Comparison of ENCODE assay signal across 1 cellular context in genomic region chr5:138752951-138753793, GRCh38.
A peak's percentile ranks its signal among the peaks of the same experiment; 100 is the strongest.
TF ChIP-seq lines count a peak whose summit lies in the region.

A gene with protein sequence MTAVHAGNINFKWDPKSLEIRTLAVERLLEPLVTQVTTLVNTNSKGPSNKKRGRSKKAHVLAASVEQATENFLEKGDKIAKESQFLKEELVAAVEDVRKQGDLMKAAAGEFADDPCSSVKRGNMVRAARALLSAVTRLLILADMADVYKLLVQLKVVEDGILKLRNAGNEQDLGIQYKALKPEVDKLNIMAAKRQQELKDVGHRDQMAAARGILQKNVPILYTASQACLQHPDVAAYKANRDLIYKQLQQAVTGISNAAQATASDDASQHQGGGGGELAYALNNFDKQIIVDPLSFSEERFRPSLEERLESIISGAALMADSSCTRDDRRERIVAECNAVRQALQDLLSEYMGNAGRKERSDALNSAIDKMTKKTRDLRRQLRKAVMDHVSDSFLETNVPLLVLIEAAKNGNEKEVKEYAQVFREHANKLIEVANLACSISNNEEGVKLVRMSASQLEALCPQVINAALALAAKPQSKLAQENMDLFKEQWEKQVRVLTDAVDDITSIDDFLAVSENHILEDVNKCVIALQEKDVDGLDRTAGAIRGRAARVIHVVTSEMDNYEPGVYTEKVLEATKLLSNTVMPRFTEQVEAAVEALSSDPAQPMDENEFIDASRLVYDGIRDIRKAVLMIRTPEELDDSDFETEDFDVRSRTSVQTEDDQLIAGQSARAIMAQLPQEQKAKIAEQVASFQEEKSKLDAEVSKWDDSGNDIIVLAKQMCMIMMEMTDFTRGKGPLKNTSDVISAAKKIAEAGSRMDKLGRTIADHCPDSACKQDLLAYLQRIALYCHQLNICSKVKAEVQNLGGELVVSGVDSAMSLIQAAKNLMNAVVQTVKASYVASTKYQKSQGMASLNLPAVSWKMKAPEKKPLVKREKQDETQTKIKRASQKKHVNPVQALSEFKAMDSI (plus strand): TSS chr5:138753425. CDS start chr5:138781925, 28,500 bp downstream.

TF ChIP-seq in GM12878, 131 proteins besides CTCF, POLR2A, EP300 and RAD21 (continued from another document):
- TF ChIP-seq, protein P1, sequence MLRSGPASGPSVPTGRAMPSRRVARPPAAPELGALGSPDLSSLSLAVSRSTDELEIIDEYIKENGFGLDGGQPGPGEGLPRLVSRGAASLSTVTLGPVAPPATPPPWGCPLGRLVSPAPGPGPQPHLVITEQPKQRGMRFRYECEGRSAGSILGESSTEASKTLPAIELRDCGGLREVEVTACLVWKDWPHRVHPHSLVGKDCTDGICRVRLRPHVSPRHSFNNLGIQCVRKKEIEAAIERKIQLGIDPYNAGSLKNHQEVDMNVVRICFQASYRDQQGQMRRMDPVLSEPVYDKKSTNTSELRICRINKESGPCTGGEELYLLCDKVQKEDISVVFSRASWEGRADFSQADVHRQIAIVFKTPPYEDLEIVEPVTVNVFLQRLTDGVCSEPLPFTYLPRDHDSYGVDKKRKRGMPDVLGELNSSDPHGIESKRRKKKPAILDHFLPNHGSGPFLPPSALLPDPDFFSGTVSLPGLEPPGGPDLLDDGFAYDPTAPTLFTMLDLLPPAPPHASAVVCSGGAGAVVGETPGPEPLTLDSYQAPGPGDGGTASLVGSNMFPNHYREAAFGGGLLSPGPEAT (IDR thresholded peaks at IDR 0.05; ENCODE audit: low read depth), result 0 out of 2 replicates have a peak, but pooled peaks have one; percentile 15
- TF ChIP-seq EED (IDR thresholded peaks at IDR 0.05; ENCODE audit: low read depth) (peak; percentile 22; the same call in 1 of the 2 replicates), LARP7 (IDR thresholded peaks at IDR 0.05) (peak; percentile 73; the same call in 1 of the 2 replicates), NBN (IDR thresholded peaks at IDR 0.05) (peak; percentile 55; the same call in 1 of the 2 replicates), BHLHE40 (IDR thresholded peaks at IDR 0.05; ENCODE audit: borderline replicate concordance in 1 of 2, low read depth in 2 of 2, low read length in 1 of 2) (0 out of 4 replicates have a peak, but pooled peaks of 1 of the 2 experiments have one; percentile 3), BCL11A (IDR thresholded peaks at IDR 0.05; ENCODE audit: low read depth, low read length) (0 out of 2 replicates have a peak, but pooled peaks have one; percentile 8), SIN3A (IDR thresholded peaks at IDR 0.05; ENCODE audit: low read depth, low read length) (no peak), ETV6 (conservative IDR thresholded peaks at IDR 0.05 in 1 of 2, IDR thresholded peaks at IDR 0.05 in 1 of 2; ENCODE audit: borderline replicate concordance in 1 of 2, low read depth in 1 of 2) (no peak), CEBPB (IDR thresholded peaks at IDR 0.05; ENCODE audit: borderline replicate concordance in 1 of 2, low read depth in 2 of 2, low read length in 2 of 2) (no peak), NFYA (IDR thresholded peaks at IDR 0.05; ENCODE audit: borderline replicate concordance, low read depth, low read length) (no peak), POLR2AphosphoS5 (IDR thresholded peaks at IDR 0.05; ENCODE audit: low read length) (peak; percentile 48; the same call in 1 of the 2 replicates), IKZF2 (IDR thresholded peaks at IDR 0.05) (peak; percentile 79 to 85), MAX (IDR thresholded peaks at IDR 0.05; ENCODE audit: low read depth, low read length) (0 out of 2 replicates have a peak, but pooled peaks have one; percentile 9), SMAD1 (IDR thresholded peaks at IDR 0.05; ENCODE audit: low read depth, partially characterized antibody) (no peak), RELA (IDR thresholded peaks at IDR 0.05; ENCODE audit: borderline replicate concordance, partially characterized antibody) (no peak), POLR2AphosphoS2 (IDR thresholded peaks at IDR 0.05; ENCODE audit: low read depth, low read length) (no peak), EGR1 (IDR thresholded peaks at IDR 0.05; ENCODE audit: borderline replicate concordance in 1 of 2, low read depth in 2 of 2, low read length in 2 of 2) (peak in 1 of 2 experiments; percentile 70; a peak in 2 of 3 replicates), MYB (IDR thresholded peaks at IDR 0.05; ENCODE audit: borderline replicate concordance, low read depth, low read length) (no peak), GATAD2B (conservative IDR thresholded peaks at IDR 0.05; ENCODE audit: low read depth) (no peak; the same call in 1 of the 2 replicates), ESRRA (IDR thresholded peaks at IDR 0.05; ENCODE audit: low read length) (no peak), YBX1 (IDR thresholded peaks at IDR 0.05) (no peak), SMARCA5 (IDR thresholded peaks at IDR 0.05) (no peak), PML (IDR thresholded peaks at IDR 0.05; ENCODE audit: low read length) (no peak), CBX3 (IDR thresholded peaks at IDR 0.05; ENCODE audit: borderline replicate concordance, low read depth) (no peak), PKNOX1 (IDR thresholded peaks at IDR 0.05) (peak; percentile 15; the same call in 1 of the 2 replicates), ZNF217 (IDR thresholded peaks at IDR 0.05) (peak; percentile 37), DPF2 (IDR thresholded peaks at IDR 0.05) (peak; percentile 70), TARDBP (IDR thresholded peaks at IDR 0.05; ENCODE audit: borderline replicate concordance) (no peak), MYC (IDR thresholded peaks at IDR 0.05; ENCODE audit: insufficient read depth, insufficient read length, insufficient replicate concordance, low read length, severe bottlenecking) (no peak), FOS (IDR thresholded peaks at IDR 0.05; ENCODE audit: borderline replicate concordance, extremely low read depth, insufficient read length) (no peak), NFIC (IDR thresholded peaks at IDR 0.05; ENCODE audit: low read depth, low read length) (no peak), TBL1XR1 (IDR thresholded peaks at IDR 0.05; ENCODE audit: low read depth, low read length) (no peak), GABPA (IDR thresholded peaks at IDR 0.05; ENCODE audit: low read depth) (no peak), KAT2A (conservative IDR thresholded peaks at IDR 0.05; ENCODE audit: control insufficient read depth, low read depth, low read length) (peak; percentile 66), MLLT1 (IDR thresholded peaks at IDR 0.05) (peak; percentile 27; the same call in 1 of the 2 replicates)
- TF ChIP-seq, protein P2, sequence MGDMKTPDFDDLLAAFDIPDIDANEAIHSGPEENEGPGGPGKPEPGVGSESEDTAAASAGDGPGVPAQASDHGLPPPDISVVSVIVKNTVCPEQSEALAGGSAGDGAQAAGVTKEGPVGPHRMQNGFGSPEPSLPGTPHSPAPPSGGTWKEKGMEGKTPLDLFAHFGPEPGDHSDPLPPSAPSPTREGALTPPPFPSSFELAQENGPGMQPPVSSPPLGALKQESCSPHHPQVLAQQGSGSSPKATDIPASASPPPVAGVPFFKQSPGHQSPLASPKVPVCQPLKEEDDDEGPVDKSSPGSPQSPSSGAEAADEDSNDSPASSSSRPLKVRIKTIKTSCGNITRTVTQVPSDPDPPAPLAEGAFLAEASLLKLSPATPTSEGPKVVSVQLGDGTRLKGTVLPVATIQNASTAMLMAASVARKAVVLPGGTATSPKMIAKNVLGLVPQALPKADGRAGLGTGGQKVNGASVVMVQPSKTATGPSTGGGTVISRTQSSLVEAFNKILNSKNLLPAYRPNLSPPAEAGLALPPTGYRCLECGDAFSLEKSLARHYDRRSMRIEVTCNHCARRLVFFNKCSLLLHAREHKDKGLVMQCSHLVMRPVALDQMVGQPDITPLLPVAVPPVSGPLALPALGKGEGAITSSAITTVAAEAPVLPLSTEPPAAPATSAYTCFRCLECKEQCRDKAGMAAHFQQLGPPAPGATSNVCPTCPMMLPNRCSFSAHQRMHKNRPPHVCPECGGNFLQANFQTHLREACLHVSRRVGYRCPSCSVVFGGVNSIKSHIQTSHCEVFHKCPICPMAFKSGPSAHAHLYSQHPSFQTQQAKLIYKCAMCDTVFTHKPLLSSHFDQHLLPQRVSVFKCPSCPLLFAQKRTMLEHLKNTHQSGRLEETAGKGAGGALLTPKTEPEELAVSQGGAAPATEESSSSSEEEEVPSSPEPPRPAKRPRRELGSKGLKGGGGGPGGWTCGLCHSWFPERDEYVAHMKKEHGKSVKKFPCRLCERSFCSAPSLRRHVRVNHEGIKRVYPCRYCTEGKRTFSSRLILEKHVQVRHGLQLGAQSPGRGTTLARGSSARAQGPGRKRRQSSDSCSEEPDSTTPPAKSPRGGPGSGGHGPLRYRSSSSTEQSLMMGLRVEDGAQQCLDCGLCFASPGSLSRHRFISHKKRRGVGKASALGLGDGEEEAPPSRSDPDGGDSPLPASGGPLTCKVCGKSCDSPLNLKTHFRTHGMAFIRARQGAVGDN (IDR thresholded peaks at IDR 0.05), result 0 out of 2 replicates have a peak, but pooled peaks have one; percentile 51
- TF ChIP-seq, protein P3, sequence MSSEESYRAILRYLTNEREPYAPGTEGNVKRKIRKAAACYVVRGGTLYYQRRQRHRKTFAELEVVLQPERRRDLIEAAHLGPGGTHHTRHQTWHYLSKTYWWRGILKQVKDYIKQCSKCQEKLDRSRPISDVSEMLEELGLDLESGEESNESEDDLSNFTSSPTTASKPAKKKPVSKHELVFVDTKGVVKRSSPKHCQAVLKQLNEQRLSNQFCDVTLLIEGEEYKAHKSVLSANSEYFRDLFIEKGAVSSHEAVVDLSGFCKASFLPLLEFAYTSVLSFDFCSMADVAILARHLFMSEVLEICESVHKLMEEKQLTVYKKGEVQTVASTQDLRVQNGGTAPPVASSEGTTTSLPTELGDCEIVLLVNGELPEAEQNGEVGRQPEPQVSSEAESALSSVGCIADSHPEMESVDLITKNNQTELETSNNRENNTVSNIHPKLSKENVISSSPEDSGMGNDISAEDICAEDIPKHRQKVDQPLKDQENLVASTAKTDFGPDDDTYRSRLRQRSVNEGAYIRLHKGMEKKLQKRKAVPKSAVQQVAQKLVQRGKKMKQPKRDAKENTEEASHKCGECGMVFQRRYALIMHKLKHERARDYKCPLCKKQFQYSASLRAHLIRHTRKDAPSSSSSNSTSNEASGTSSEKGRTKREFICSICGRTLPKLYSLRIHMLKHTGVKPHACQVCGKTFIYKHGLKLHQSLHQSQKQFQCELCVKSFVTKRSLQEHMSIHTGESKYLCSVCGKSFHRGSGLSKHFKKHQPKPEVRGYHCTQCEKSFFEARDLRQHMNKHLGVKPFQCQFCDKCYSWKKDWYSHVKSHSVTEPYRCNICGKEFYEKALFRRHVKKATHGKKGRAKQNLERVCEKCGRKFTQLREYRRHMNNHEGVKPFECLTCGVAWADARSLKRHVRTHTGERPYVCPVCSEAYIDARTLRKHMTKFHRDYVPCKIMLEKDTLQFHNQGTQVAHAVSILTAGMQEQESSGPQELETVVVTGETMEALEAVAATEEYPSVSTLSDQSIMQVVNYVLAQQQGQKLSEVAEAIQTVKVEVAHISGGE (CRISPR knock-in tag; IDR thresholded peaks at IDR 0.05), result no peak
- TF ChIP-seq, protein P4, sequence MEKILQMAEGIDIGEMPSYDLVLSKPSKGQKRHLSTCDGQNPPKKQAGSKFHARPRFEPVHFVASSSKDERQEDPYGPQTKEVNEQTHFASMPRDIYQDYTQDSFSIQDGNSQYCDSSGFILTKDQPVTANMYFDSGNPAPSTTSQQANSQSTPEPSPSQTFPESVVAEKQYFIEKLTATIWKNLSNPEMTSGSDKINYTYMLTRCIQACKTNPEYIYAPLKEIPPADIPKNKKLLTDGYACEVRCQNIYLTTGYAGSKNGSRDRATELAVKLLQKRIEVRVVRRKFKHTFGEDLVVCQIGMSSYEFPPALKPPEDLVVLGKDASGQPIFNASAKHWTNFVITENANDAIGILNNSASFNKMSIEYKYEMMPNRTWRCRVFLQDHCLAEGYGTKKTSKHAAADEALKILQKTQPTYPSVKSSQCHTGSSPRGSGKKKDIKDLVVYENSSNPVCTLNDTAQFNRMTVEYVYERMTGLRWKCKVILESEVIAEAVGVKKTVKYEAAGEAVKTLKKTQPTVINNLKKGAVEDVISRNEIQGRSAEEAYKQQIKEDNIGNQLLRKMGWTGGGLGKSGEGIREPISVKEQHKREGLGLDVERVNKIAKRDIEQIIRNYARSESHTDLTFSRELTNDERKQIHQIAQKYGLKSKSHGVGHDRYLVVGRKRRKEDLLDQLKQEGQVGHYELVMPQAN (conservative IDR thresholded peaks at IDR 0.05), result peak; percentile 61; the same call in 1 of the 2 replicates
